In genomic region chr13:42747399-42747873, GRCh38 we compare ENCODE assay signal across 13 cellular contexts. TPM values are rescaled to one million over a fixed set of nuclear protein-coding genes. Genes with fewer than 3 reads are reported as not detected.
DNase-seq lines count a peak whose midpoint lies in the region; ATAC-seq and TF ChIP-seq lines count a peak whose summit lies in the region.
"Had no signal": no experiment of that assay in that cellular context is flagged by ENCODE, and none has a peak within 500 bp of the region (broad histone marks: within the 10 kb centered on the region; RNA-seq: fewer than 3 reads in every experiment).

No MANE protein-coding gene starts in this region.

- no peak overlapping the region for H3K4me3 ChIP-seq in mammary epithelial cell (replicated peaks in 1 of 3; ENCODE audit: insufficient read depth in 1 of 3, low read depth in 2 of 3, low read length in 3 of 3)

- no peak for ATAC-seq in HG03442 (IDR thresholded peaks at IDR 0.05; ENCODE audit: unreplicated experiment)

- no peaks in the 10 kb centered on the region for H3K9me3 ChIP-seq in mammary epithelial cell (replicated peaks; ENCODE audit: insufficient read depth, low read length)

- H3K27me3 ChIP-seq in mammary epithelial cell (ENCODE audit: insufficient read depth, low read length): peaks cover 2% of the 10 kb centered on the region

- H2AFZ ChIP-seq in mammary epithelial cell (ENCODE audit: low read depth, low read length): no peak overlapping the region

- intact Hi-C loops in mammary epithelial cell (cut with micrococcal nuclease): no loop called here

- no peaks in the 10 kb centered on the region for H3K4me1 ChIP-seq in mammary epithelial cell (ENCODE audit: insufficient read depth, low read length)

- dilution Hi-C loops in mammary epithelial cell (cut with HindIII; ENCODE audit: low sequenced_read_pairs): no loop called here

- WGBS in mammary epithelial cell (ENCODE audit: low coverage, missing lambda C conversion rate): 68% methylated on average over 4 of the region's 4 CpGs

- no peaks in the 10 kb centered on the region for H4K20me1 ChIP-seq in mammary epithelial cell (ENCODE audit: insufficient read depth, low read length)

- no peak overlapping the region for H3K4me2 ChIP-seq in mammary epithelial cell (ENCODE audit: insufficient read depth, low read depth, low read length)

- H3K79me2 ChIP-seq in mammary epithelial cell (ENCODE audit: insufficient read depth, low read length): no peaks in the 10 kb centered on the region

- in situ Hi-C loops in mammary epithelial cell (cut with MboI; ENCODE audit: low sequenced_read_pairs in 2 of 2): no loop called here

- no peak overlapping the region for H3K27ac ChIP-seq in mammary epithelial cell (ENCODE audit: insufficient read depth, low read depth, low read length)

- BruUV-seq in mammary epithelial cell (replicated peaks; lab: Mats Ljungman, UMichigan): no TSS peak

- TF ChIP-seq CTCF in AG09319 (IDR thresholded peaks at IDR 0.05; ENCODE audit: low read depth, low read length) (no peak), mammary epithelial cell (conservative IDR thresholded peaks at IDR 0.05 in 1 of 2, IDR thresholded peaks at IDR 0.05 in 1 of 2; ENCODE audit: extremely low read depth in 1 of 2, insufficient read depth in 1 of 2, low read depth in 1 of 2, low read length in 2 of 2) (no peak)

- H3K9ac ChIP-seq in mammary epithelial cell (ENCODE audit: insufficient read depth, low read length): no peak overlapping the region

- CTCF ChIA-PET in mammary epithelial cell (lab: Charles Lee; ENCODE audit: low non-redundant PET): no interaction called here

- no peaks in the 10 kb centered on the region for H3K36me3 ChIP-seq in mammary epithelial cell (ENCODE audit: insufficient read depth, low read length)

- DNase-seq in AG09319 (ENCODE audit: extremely low read depth, low read depth) (peak; percentile 99), LHCN-M2 (ENCODE audit: low read depth) (peak; percentile 95), mammary epithelial cell (peak; percentile 65), kidney tubule cell (ENCODE audit: low spot score) (peak; percentile 3), SKM-1 treated with dmso at 0.1 percent for 144 hours (lab: John Stamatoyannopoulos, UW; ENCODE audit: unreplicated experiment) (no peak), T-helper 1 cell (no peak), NCI-H2196 treated with DMSO at 0.1 percent for 48 hours (lab: John Stamatoyannopoulos, UW; ENCODE audit: unreplicated experiment) (no peak)
- DNase-seq: CD4-positive, alpha-beta memory T cell; endodermal cell; H7; NCI-H526; stimulated activated CD4-positive, alpha-beta T cell treated with anti-CD3 and anti-CD28 coated beads, Interleukin-1b, Interleukin-23, amount 100 ng/mL, for 48 hours had no signal

RNA-seq across cellular contexts. Expression of gene FAM216B, which starts 33.9 kb away (rescaled TPM):
- not detected in 2 replicates for total RNA-seq in LHCN-M2 (2014; rRNA removed)
- polyA plus RNA-seq in LHCN-M2 (2012): not detected
- total RNA-seq in mammary epithelial cell: not detected
- polyA plus RNA-seq in mammary epithelial cell: not detected
- not detected for polyA minus RNA-seq in mammary epithelial cell
- total RNA-seq: CD4-positive, alpha-beta memory T cell; endodermal cell; H7 had no signal
- polyA plus RNA-seq: CD4-positive, alpha-beta memory T cell had no signal

Comparison
In these comparisons a context has a peak if more than half of its experiments do, and no peak if none do; other contexts are left out.
1. DNase-seq: peak in AG09319 (single experiment), LHCN-M2 (single experiment), mammary epithelial cell (single experiment) and kidney tubule cell (single experiment); none in SKM-1 treated with dmso at 0.1 percent for 144 hours (single experiment), T-helper 1 cell (0 of 5) and NCI-H2196 treated with DMSO at 0.1 percent for 48 hours (single experiment).